In the genomic region with DNA sequence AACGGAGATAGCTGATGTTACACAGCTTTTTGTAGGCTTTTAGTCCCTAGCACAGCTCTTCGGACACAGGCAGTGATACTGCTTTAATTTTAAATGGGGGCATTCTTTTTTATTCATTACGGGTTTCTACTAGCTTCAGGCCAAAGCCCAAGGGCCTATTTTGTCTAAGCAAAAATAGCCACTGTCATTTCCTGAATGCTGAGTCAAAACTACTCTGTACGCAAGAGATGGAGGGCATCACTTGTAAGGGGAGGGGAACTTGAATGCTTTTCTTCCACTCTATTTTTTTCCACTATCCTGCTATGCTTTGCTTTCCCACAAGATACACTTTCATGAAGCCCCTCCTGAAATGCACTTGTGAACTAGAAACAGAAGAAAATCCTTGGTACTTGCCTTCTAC, we compare ENCODE assay signal across 16 cellular contexts.
"Had no signal": no experiment of that assay in that cellular context is flagged by ENCODE, and none has a peak within 500 bp of the region (broad histone marks: within the 10 kb centered on the region; RNA-seq: fewer than 3 reads in every experiment).

No MANE protein-coding gene starts in this region.

- H3K4me1 ChIP-seq: tibial nerve had no signal

- H3K27me3 ChIP-seq: body of pancreas, hepatocyte, tibial nerve had no signal

- H3K36me3 ChIP-seq: tibial nerve had no signal

- DNase-seq: activated B cell treated with CpG ODN at 0.5 μM for 24 hours; activated CD4-positive, alpha-beta memory T cell treated with anti-CD3 and anti-CD28 coated beads for 36 hours; activated CD4-positive, alpha-beta T cell treated with anti-CD3 and anti-CD28 coated beads for 4 hours; activated naive CD4-positive, alpha-beta T cell; activated naive CD8-positive, alpha-beta T cell treated with anti-CD3 and anti-CD28 coated beads, Interleukin-2, amount 10 ng/mL, durations not matched to agents 7 days and 5 days; amygdala; body of pancreas; cortex of kidney; foreskin fibroblast; left cardiac atrium; nephron progenitor cell; posterior cingulate gyrus; stimulated activated naive CD8-positive, alpha-beta T cell treated with anti-CD3 and anti-CD28 coated beads, Interleukin-15, Interleukin-2, amounts not matched to agents 100 U/mL and 50 U/mL, for 24 hours had no signal

- H3K4me3 ChIP-seq: body of pancreas, hepatocyte, tibial nerve had no signal

- H3K27ac ChIP-seq: body of pancreas, hepatocyte, tibial nerve had no signal

- H3K4me2 ChIP-seq: hepatocyte had no signal

- ATAC-seq: activated T-helper 17 cell treated with anti-CD3 and anti-CD28 coated beads, Interleukin-2, amount 50 U/mL, for 72 hours; body of pancreas; left cardiac atrium; stimulated activated naive CD8-positive, alpha-beta T cell treated with anti-CD3 and anti-CD28 coated beads, Interleukin-15, Interleukin-2, amounts not matched to agents 100 U/mL and 50 U/mL, for 24 hours had no signal

- H3K9me3 ChIP-seq: body of pancreas, tibial nerve had no signal
